In the genomic region with DNA sequence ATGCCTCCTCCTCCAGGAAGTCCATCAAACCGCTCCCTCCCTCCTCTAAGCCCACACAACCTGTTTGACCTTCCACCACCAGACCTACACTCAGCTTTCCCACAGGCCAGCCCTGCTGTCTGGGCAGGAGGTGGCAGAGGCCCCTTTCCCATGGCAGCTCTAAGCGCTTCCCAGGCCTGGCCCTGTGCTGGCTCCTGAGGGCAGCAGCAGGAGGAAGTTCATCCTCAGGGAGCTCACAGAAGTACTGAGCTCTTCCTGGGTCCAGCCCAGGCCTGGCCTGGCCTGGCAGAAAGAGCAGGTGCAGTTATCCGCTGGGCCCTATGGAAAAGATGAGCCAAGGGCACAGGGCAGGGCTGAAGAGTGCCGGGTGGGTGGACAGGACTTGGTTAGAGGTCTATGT, we compare ENCODE assay signal across 9 cellular contexts. TPM values are rescaled to one million over a fixed set of nuclear protein-coding genes. Genes with fewer than 3 reads are reported as not detected.
DNase-seq lines count a peak whose midpoint lies in the region; FAIRE-seq and TF ChIP-seq lines count a peak whose summit lies in the region.
"Had no signal": no experiment of that assay in that cellular context is flagged by ENCODE, and none has a peak within 500 bp of the region (broad histone marks: within the 10 kb centered on the region; RNA-seq: fewer than 3 reads in every experiment).

No MANE protein-coding gene starts in this region.

- FAIRE-seq in D721Med (lab: Jason Lieb, UNC): no peak
- FAIRE-seq: GM19239 had no signal

- H3K4me3 ChIP-seq in GM08714 (ENCODE audit: low read length) (peak overlapping the region; percentile 71; the same call in 1 of the 2 replicates), WI38 (ENCODE audit: low read depth, low read length) (peak overlapping the region; percentile 66), fibroblast of the aortic adventitia (ENCODE audit: low read depth, low read length) (peak overlapping the region; percentile 82), retinal pigment epithelial cell (ENCODE audit: low read length) (peak overlapping the region; percentile 64)

- DNase-seq in fibroblast of the aortic adventitia (ENCODE audit: low read depth) (no peak), retinal pigment epithelial cell (ENCODE audit: low read depth) (no peak), A172 (ENCODE audit: low spot score) (no peak), T-helper 9 cell (no peak), D721Med (ENCODE audit: insufficient read length, low spot score) (no peak), SHP77 (lab: John Stamatoyannopoulos, UW) (no peak)

- TF ChIP-seq CTCF in WI38 (IDR thresholded peaks at IDR 0.05; ENCODE audit: low read depth, low read length) (no peak), fibroblast of the aortic adventitia (IDR thresholded peaks at IDR 0.05; ENCODE audit: insufficient read depth, low read length) (no peak), retinal pigment epithelial cell (conservative IDR thresholded peaks at IDR 0.05; ENCODE audit: low read depth, low read length) (no peak), D721Med (IDR thresholded peaks at IDR 0.05; ENCODE audit: insufficient read depth, missing control alignments) (no peak)

RNA-seq across cellular contexts. Expression of gene ARAP1, which starts 31.4 kb away (rescaled TPM):
- total RNA-seq in fibroblast of the aortic adventitia (ENCODE audit: low replicate concordance): 66.9 and 184 TPM in 2 replicates
- total RNA-seq in A172 (2014; rRNA removed; shearing (Covaris generic)): 54.4 and 61.7 TPM in 2 replicates

RNA-seq across cellular contexts. Expression of gene PDE2A, which starts 46.6 kb away (rescaled TPM):
- 0.41 TPM in 1 of 2 replicates, not detected in the other for total RNA-seq in fibroblast of the aortic adventitia (ENCODE audit: low replicate concordance)
- total RNA-seq in A172 (2014; rRNA removed; shearing (Covaris generic)): 6.5 and 8.8 TPM in 2 replicates
